ENCODE assay signal across 25 cellular contexts in genomic region chr13:30404207-30404606, GRCh38. TPM values are rescaled to one million over a fixed set of nuclear protein-coding genes. Genes with fewer than 3 reads are reported as not detected.
"Had no signal": no experiment of that assay in that cellular context is flagged by ENCODE, and none has a peak within 500 bp of the region (broad histone marks: within the 10 kb centered on the region; RNA-seq: fewer than 3 reads in every experiment).

No MANE protein-coding gene starts in this region.

- FAIRE-seq: colon had no signal

- H3K4me3 Mint-ChIP-seq: activated CD8-positive, alpha-beta T cell treated with anti-CD3 and anti-CD28 coated beads, Interleukin-2, amount 10 ng/mL, durations not matched to agents 7 days and 5 days; neural crest cell had no signal

- H3K4me3 ChIP-seq: adrenal gland, ascending aorta, gastroesophageal sphincter, upper lobe of left lung had no signal

- H3K36me3 Mint-ChIP-seq: activated naive CD4-positive, alpha-beta T cell treated with anti-CD3 and anti-CD28 coated beads, Interleukin-2, amount 50 U/mL, for 72 hours had no signal

- DNase-seq: activated CD4-positive, alpha-beta T cell treated with anti-CD3 and anti-CD28 coated beads for 1 hour; activated CD4-positive, alpha-beta T cell treated with anti-CD3 and anti-CD28 coated beads, Interleukin-2, amount 50 U/mL, for 1 hour; activated CD8-positive, alpha-beta T cell treated with anti-CD3 and anti-CD28 coated beads, Interleukin-2, amount 10 ng/mL, durations not matched to agents 7 days and 5 days; adrenal gland; brain microvascular endothelial cell; central memory CD4-positive, alpha-beta T cell; effector memory CD4-positive, alpha-beta T cell; head of caudate nucleus; hypothalamus; left cardiac atrium; retina; stimulated activated CD4-positive, alpha-beta T cell treated with anti-CD3 and anti-CD28 coated beads, Interleukin-4, amount 100 ng/mL, for 1 hour; stimulated activated naive CD4-positive, alpha-beta T cell; upper lobe of left lung; WERI-Rb-1 had no signal

- H3K36me3 ChIP-seq: adrenal gland, ascending aorta, brain microvascular endothelial cell, gastroesophageal sphincter, upper lobe of left lung, WERI-Rb-1 had no signal

- H3K9me3 Mint-ChIP-seq: activated naive CD4-positive, alpha-beta T cell treated with anti-CD3 and anti-CD28 coated beads, Interleukin-2, amount 50 U/mL, for 72 hours; neural crest cell had no signal

- H3K9me3 ChIP-seq: adrenal gland, ascending aorta, gastroesophageal sphincter, upper lobe of left lung had no signal

- H3K27me3 ChIP-seq: adrenal gland, ascending aorta, brain microvascular endothelial cell, gastroesophageal sphincter, upper lobe of left lung had no signal

- H3K27ac ChIP-seq: ascending aorta, brain microvascular endothelial cell, gastroesophageal sphincter, upper lobe of left lung, WERI-Rb-1 had no signal

- H3K27ac Mint-ChIP-seq: activated CD8-positive, alpha-beta T cell treated with anti-CD3 and anti-CD28 coated beads, Interleukin-2, amount 10 ng/mL, durations not matched to agents 7 days and 5 days; activated naive CD4-positive, alpha-beta T cell treated with anti-CD3 and anti-CD28 coated beads, Interleukin-2, amount 50 U/mL, for 72 hours had no signal

RNA-seq across cellular contexts. Expression of gene UBE2L5, which starts 18.1 kb away (rescaled TPM):
- total RNA-seq: activated CD8-positive, alpha-beta T cell treated with anti-CD3 and anti-CD28 coated beads, Interleukin-2, amount 10 ng/mL, durations not matched to agents 7 days and 5 days; ascending aorta; dermis microvascular lymphatic vessel endothelial cell; esophagus mucosa; left cardiac atrium; lung microvascular endothelial cell; mononuclear cell; neural crest cell; T-helper 2 cell treated with Interferon-gamma antibody and Interleukin-4, amounts not matched to agents 100 ng/mL and 5 ng/mL, for 36 hours; upper lobe of left lung had no signal
